24 cellular contexts compared by ENCODE assay signal in the genomic region with DNA sequence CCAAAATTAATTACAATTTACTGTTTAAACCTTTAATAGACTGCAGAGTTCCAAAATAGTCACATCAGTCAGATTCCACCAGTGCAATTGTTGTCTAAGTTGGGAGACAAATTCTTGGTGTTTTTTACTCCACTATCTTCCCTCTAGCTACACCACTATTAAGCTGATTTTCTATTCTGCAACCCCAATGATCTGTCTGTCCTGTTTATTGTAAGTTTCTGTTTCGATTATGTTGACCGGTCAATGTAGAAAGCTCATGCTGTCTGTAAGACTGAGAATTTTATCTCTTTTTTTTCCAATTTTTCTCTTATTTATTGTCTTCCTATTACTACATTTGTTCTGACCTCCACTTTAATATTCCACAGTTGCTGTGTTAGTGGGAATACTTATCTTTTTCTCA.
"Had no signal": no experiment of that assay in that cellular context is flagged by ENCODE, and none has a peak within 500 bp of the region (broad histone marks: within the 10 kb centered on the region; RNA-seq: fewer than 3 reads in every experiment).

No MANE protein-coding gene starts in this region.

- H3K4me3 ChIP-seq: PC-9, Peyer's patch, SJCRH30 had no signal

- ATAC-seq: Right ventricle myocardium inferior, SK-N-SH treated with all-trans-retinoic acid at 6 μM for 48 hours, T-helper 17 cell had no signal

- DNase-seq: KBM-7; NCI-H1092; NCI-H1105 treated with DMSO at 0.1 percent for 48 hours; NCI-H1417 treated with DMSO at 0.1 percent for 48 hours; NCI-H146; NCI-H1694 treated with DMSO at 0.1 percent for 48 hours; NCI-H2029; NCI-H2081 treated with DMSO at 0.1 percent for 48 hours; NCI-H2171; NCI-H226; NCI-H446; NCI-H510A; NCI-H524 treated with DMSO at 0.1 percent for 48 hours; NCI-H69; NCI-H774; NK-92 treated with Interleukin-12 subunit alpha and Interleukin-12 subunit beta, amount 100 ng/mL, for 24 hours; PC-9; Peyer's patch; SHP77 treated with DMSO at 0.1 percent for 48 hours; SJCRH30; T-helper 1 cell; T-helper 17 cell had no signal
